12 cellular contexts compared by ENCODE assay signal in the genomic region with DNA sequence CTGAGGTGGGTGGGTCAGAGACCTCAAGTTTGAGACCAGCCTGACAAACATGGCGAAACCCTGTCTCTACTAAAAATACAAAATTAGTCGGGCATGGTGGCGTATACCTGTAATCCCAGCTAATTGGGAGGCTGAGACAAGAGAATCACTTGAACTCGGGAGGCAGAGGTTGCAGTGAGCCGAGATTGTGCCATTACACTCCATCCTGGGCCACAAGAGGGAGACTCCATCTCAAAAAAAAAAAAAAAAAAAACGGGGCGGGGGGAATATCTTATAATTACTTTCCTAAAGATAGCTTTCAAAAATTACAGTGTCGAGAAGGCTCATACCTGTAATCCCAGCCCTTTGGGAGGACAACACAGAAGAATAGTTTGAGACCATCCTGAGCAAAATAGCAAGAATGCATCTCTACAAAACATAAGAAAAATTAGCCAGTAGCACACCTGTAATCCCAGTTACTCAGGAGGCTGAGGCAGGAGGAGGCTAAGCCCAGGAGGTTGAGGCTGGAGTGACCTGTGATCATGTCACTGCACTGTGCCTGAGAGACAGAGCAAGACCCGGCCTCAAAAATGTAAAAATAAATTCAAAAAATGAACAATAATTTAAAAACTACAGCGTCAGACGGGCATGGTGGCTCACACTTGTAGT. TPM values are rescaled to one million over a fixed set of nuclear protein-coding genes. Genes with fewer than 3 reads are reported as not detected.
A peak's percentile ranks its signal among the peaks of the same experiment; 100 is the strongest.
DNase-seq lines count a peak whose midpoint lies in the region; ATAC-seq and TF ChIP-seq lines count a peak whose summit lies in the region.
"Had no signal": no experiment of that assay in that cellular context is flagged by ENCODE, and none has a peak within 500 bp of the region (broad histone marks: within the 10 kb centered on the region; RNA-seq: fewer than 3 reads in every experiment).

No MANE protein-coding gene starts in this region.

- no peaks in the 10 kb centered on the region for H3K9me2 ChIP-seq in PC-9 (ENCODE audit: insufficient read depth)

- DNase-seq in A673 (ENCODE audit: low spot score) (peak; percentile 15), GM06990 (ENCODE audit: extremely low read depth, insufficient read length) (no peak), PC-9 (no peak), fibroblast of mammary gland (ENCODE audit: low read depth) (no peak)
- no peak for DNase-seq in activated CD4-positive, alpha-beta T cell treated with anti-CD3 and anti-CD28 coated beads, Interleukin-2, amount 50 U/mL, for 48 hours
- DNase-seq in stimulated activated CD4-positive, alpha-beta T cell treated with anti-CD3 and anti-CD28 coated beads, Interleukin-4, amount 100 ng/mL, for 4 hours: no peak
- DNase-seq: dorsolateral prefrontal cortex, heart left ventricle, left ventricle myocardium inferior, nucleus accumbens had no signal

- H3K4me3 ChIP-seq in A673 (ENCODE audit: low read depth, low read length, poor library complexity, severe bottlenecking) (no peak overlapping the region), GM06990 (replicated peaks; ENCODE audit: low read depth, low read length) (no peak overlapping the region), PC-9 (no peak overlapping the region), fibroblast of mammary gland (ENCODE audit: control insufficient read depth, low read depth, low read length) (no peak overlapping the region)
- H3K4me3 ChIP-seq: dorsolateral prefrontal cortex, heart left ventricle, left ventricle myocardium inferior had no signal

- H3K79me2 ChIP-seq in PC-9 (ENCODE audit: low read depth): peaks cover 32% of the 10 kb centered on the region

- H3K36me3 ChIP-seq in A673 (ENCODE audit: insufficient read depth, low read length, poor library complexity, severe bottlenecking): no peaks in the 10 kb centered on the region
- H3K36me3 ChIP-seq in GM06990 (ENCODE audit: control insufficient read depth, insufficient read depth, low read length): no peaks in the 10 kb centered on the region
- no peaks in the 10 kb centered on the region for H3K36me3 ChIP-seq in PC-9 (ENCODE audit: low read depth)
- H3K36me3 ChIP-seq: heart left ventricle, left ventricle myocardium inferior had no signal

- 0 out of 2 replicates have a peak, but pooled peaks cover 13% of the 10 kb centered on the region for H3F3A ChIP-seq in PC-9 (ENCODE audit: insufficient read depth, low read depth)

- CTCF ChIA-PET in A673 (lab: Charles Lee): interaction anchor here (0.6 kb wide), 6 partner anchors 133 to 614 kb away, joined by 3 to 11 read pairs (median 4); no protein-coding TSS in a partner anchor
- CTCF ChIA-PET in PC-9 (lab: Charles Lee): interaction anchor here (0.5 to 1.1 kb wide), 5 partner anchors 19 to 102 kb away, joined by 3 to 5 read pairs (median 5); no protein-coding TSS in a partner anchor

- H3K9me3 ChIP-seq in A673 (ENCODE audit: low read depth, low read length, poor library complexity, severe bottlenecking) (no peaks in the 10 kb centered on the region), PC-9 (ENCODE audit: insufficient read depth, low read depth) (no peaks in the 10 kb centered on the region)
- H3K9me3 ChIP-seq: heart left ventricle, left ventricle myocardium inferior had no signal

- POLR2A ChIA-PET in A673 (lab: Charles Lee; ENCODE audit: low non-redundant PET): no interaction called here
- POLR2A ChIA-PET in PC-9 (lab: Charles Lee; ENCODE audit: unreplicated experiment): no interaction called here

- no peaks in the 10 kb centered on the region for H3K27me3 ChIP-seq in A673 (replicated peaks; ENCODE audit: insufficient read depth, low read depth, low read length, poor library complexity)
- H3K27me3 ChIP-seq in GM06990 (replicated peaks; ENCODE audit: control insufficient read depth, insufficient read depth, low read length): no peaks in the 10 kb centered on the region
- no peaks in the 10 kb centered on the region for H3K27me3 ChIP-seq in PC-9 (ENCODE audit: insufficient read depth, low read depth)
- H3K27me3 ChIP-seq: dorsolateral prefrontal cortex, heart left ventricle had no signal

- H3K27ac ChIP-seq in A673 (ENCODE audit: low read depth, low read length, poor library complexity, severe bottlenecking): no peak overlapping the region
- H3K27ac ChIP-seq in PC-9: no peak overlapping the region
- H3K27ac ChIP-seq: heart left ventricle, left ventricle myocardium inferior had no signal

- no TSS peak for BruUV-seq in A673 (replicated peaks; lab: Mats Ljungman, UMichigan)
- no TSS peak for BruUV-seq in PC-9 (replicated peaks; lab: Mats Ljungman, UMichigan)

- TF ChIP-seq CTCF in A673 (conservative IDR thresholded peaks at IDR 0.05; ENCODE audit: low read depth, low read length) (peak; percentile 51), GM06990 (IDR thresholded peaks at IDR 0.05; ENCODE audit: insufficient read depth, low read length, poor library complexity, severe bottlenecking) (peak; percentile 33), PC-9 (conservative IDR thresholded peaks at IDR 0.05) (peak; percentile 51; the same call in 1 of the 2 replicates), fibroblast of mammary gland (conservative IDR thresholded peaks at IDR 0.05; ENCODE audit: control insufficient read depth, insufficient read depth, low read depth, low read length) (peak; percentile 25)

- intact Hi-C loops in A673 (cut with micrococcal nuclease; ENCODE audit: unreplicated experiment): no loop called here
- intact Hi-C loops in PC-9 (cut with micrococcal nuclease; ENCODE audit: unreplicated experiment): no loop called here

- H4K20me1 ChIP-seq in PC-9 (ENCODE audit: insufficient read depth): 0 out of 2 replicates have a peak, but pooled peaks cover 4% of the 10 kb centered on the region

- H3K4me1 ChIP-seq in A673 (ENCODE audit: insufficient read depth, low read length, poor library complexity, severe bottlenecking): peaks cover 4% of the 10 kb centered on the region
- H3K4me1 ChIP-seq in PC-9 (replicated peaks; ENCODE audit: insufficient read depth): peaks cover 16% of the 10 kb centered on the region

- ATAC-seq in HG02588 (IDR thresholded peaks at IDR 0.05; ENCODE audit: unreplicated experiment): no peak
- no peak for ATAC-seq in HG03457 (IDR thresholded peaks at IDR 0.05; ENCODE audit: unreplicated experiment)
- ATAC-seq: heart left ventricle had no signal

- H2AFZ ChIP-seq in PC-9: no peak overlapping the region

- H3K4me2 ChIP-seq in PC-9: no peak overlapping the region

RNA-seq across cellular contexts. Expression of gene CBFA2T2, which starts 25.8 kb away (rescaled TPM):
- total RNA-seq in A673 (2021): 13.1 and 15.2 TPM in 2 replicates
- 20.0 and 22.7 TPM in 2 replicates for total RNA-seq in PC-9 (2021)
